16 cellular contexts compared by ENCODE assay signal in the genomic region with DNA sequence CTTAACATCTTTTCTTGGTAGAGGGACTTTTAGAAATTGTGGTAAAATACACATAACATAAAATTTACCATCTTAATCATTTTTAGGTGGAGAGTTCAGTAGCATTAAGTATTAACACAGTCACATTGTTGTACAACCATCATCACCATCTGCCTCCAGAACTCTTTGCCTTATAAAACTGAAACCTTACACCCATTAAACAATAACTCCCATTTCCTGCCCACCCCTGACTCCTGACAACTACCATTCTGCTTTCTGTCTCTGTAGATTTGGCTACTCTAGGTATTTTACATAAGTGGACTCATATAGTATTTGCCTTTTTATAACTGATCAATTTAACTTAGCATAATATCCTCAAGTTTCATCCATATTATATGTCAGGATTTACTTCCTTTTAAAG.
DNase-seq lines count a peak whose midpoint lies in the region; ATAC-seq and TF ChIP-seq lines count a peak whose summit lies in the region.
"Had no signal": no experiment of that assay in that cellular context is flagged by ENCODE, and none has a peak within 500 bp of the region (broad histone marks: within the 10 kb centered on the region; RNA-seq: fewer than 3 reads in every experiment).

No MANE protein-coding gene starts in this region.

- no peaks in the 10 kb centered on the region for H3K36me3 Mint-ChIP-seq in CD8-positive, alpha-beta memory T cell
- H3K36me3 Mint-ChIP-seq: activated CD8-positive, alpha-beta memory T cell treated with anti-CD3 and anti-CD28 coated beads, Interleukin-2, amount 10 ng/mL, durations not matched to agents 7 days and 5 days had no signal

- peak overlapping the region; percentile 26 for H3K4me2 ChIP-seq in Loucy (ENCODE audit: low read depth, low read length, poor library complexity, severe bottlenecking)

- intact Hi-C loops in gastrocnemius medialis (cut with DNase I; ENCODE audit: low total_unique reads): no loop called here
- intact Hi-C loops in tibial artery (cut with DNase I; ENCODE audit: low total_unique reads): no loop called here

- H2AFZ ChIP-seq in Loucy (ENCODE audit: low read length): no peak overlapping the region

- in situ Hi-C loops in gastrocnemius medialis (cut with MboI; ENCODE audit: low sequenced_read_pairs in 4 of 4): loop anchor here (5.0 to 10.0 kb wide), 2 partner anchors 52 to 54 kb away; no protein-coding TSS in a partner anchor

- no peaks in the 10 kb centered on the region for H3K9me3 Mint-ChIP-seq in CD8-positive, alpha-beta memory T cell
- H3K9me3 Mint-ChIP-seq: activated B cell treated with CpG ODN at 0.5 μM for 24 hours; activated naive CD4-positive, alpha-beta T cell treated with anti-CD3 and anti-CD28 coated beads for 36 hours had no signal

- H3K27ac ChIP-seq in gastrocnemius medialis (peak overlapping the region; percentile 20 to 61 (median 46)), tibial artery (peak overlapping the region in 1 of 2 donors; percentile 2)
- H3K27ac ChIP-seq in CD8-positive, alpha-beta memory T cell (ENCODE audit: low read depth, low read length): no peak overlapping the region
- H3K27ac ChIP-seq: body of pancreas, C4-2B, ovary had no signal

- no peak for DNase-seq in gastrocnemius medialis
- DNase-seq in tibial artery: no peak
- DNase-seq in CD8-positive, alpha-beta memory T cell: no peak
- DNase-seq: activated B cell treated with CpG ODN at 0.5 μM for 24 hours; activated CD8-positive, alpha-beta memory T cell treated with anti-CD3 and anti-CD28 coated beads, Interleukin-2, amount 10 ng/mL, durations not matched to agents 7 days and 5 days; activated naive CD4-positive, alpha-beta T cell treated with anti-CD3 and anti-CD28 coated beads for 36 hours; body of pancreas; NCI-H1694 treated with DMSO at 0.1 percent for 48 hours; ovary; small intestine; stimulated activated naive CD4-positive, alpha-beta T cell treated with Interleukin-2 at 50 U/mL for 16 hours had no signal

- H3K4me3 Mint-ChIP-seq in CD8-positive, alpha-beta memory T cell: no peak overlapping the region
- H3K4me3 Mint-ChIP-seq: activated B cell treated with CpG ODN at 0.5 μM for 24 hours; activated CD8-positive, alpha-beta memory T cell treated with anti-CD3 and anti-CD28 coated beads, Interleukin-2, amount 10 ng/mL, durations not matched to agents 7 days and 5 days; activated naive CD4-positive, alpha-beta T cell treated with anti-CD3 and anti-CD28 coated beads for 36 hours had no signal

- peaks cover 78% of the 10 kb centered on the region for H3K4me1 ChIP-seq in Loucy (ENCODE audit: insufficient read depth, low read length, poor library complexity, severe bottlenecking)
- H3K4me1 ChIP-seq in gastrocnemius medialis: peaks cover 52 to 53% of the 10 kb centered on the region in 2 donors
- peaks cover 0 to 49% (median 25%) of the 10 kb centered on the region in 4 donors for H3K4me1 ChIP-seq in tibial artery
- peaks cover 7% of the 10 kb centered on the region for H3K4me1 ChIP-seq in CD8-positive, alpha-beta memory T cell (ENCODE audit: insufficient read depth, low read length)

- CTCF ChIA-PET in CD8-positive, alpha-beta memory T cell (lab: Charles Lee): interaction anchor here (1.0 kb wide), 1 partner anchor 94 kb away, joined by 3 read pairs; no protein-coding TSS in a partner anchor

- H3K27ac Mint-ChIP-seq in CD8-positive, alpha-beta memory T cell: no peak overlapping the region
- H3K27ac Mint-ChIP-seq: activated B cell treated with CpG ODN at 0.5 μM for 24 hours; activated CD8-positive, alpha-beta memory T cell treated with anti-CD3 and anti-CD28 coated beads, Interleukin-2, amount 10 ng/mL, durations not matched to agents 7 days and 5 days; activated naive CD4-positive, alpha-beta T cell treated with anti-CD3 and anti-CD28 coated beads for 36 hours had no signal

- no peaks in the 10 kb centered on the region for H3K27me3 ChIP-seq in Loucy (ENCODE audit: insufficient read depth, low read length, poor library complexity, severe bottlenecking)
- no peaks in the 10 kb centered on the region for H3K27me3 ChIP-seq in gastrocnemius medialis
- H3K27me3 ChIP-seq in tibial artery: no peaks in the 10 kb centered on the region
- H3K27me3 ChIP-seq in CD8-positive, alpha-beta memory T cell (ENCODE audit: insufficient read depth, low read length, poor library complexity, severe bottlenecking): no peaks in the 10 kb centered on the region
- H3K27me3 ChIP-seq: body of pancreas, ovary had no signal

- H3K4me3 ChIP-seq in Loucy (ENCODE audit: low read length, poor library complexity, severe bottlenecking) (peak overlapping the region; percentile 12), gastrocnemius medialis (no peak overlapping the region), tibial artery (no peak overlapping the region)
- H3K4me3 ChIP-seq in CD8-positive, alpha-beta memory T cell (ENCODE audit: low read length): no peak overlapping the region
- H3K4me3 ChIP-seq: body of pancreas, ovary had no signal

- H4K20me1 ChIP-seq in Loucy (ENCODE audit: insufficient read depth, low read length, poor library complexity, severe bottlenecking): no peaks in the 10 kb centered on the region

- ATAC-seq in GM18907 (IDR thresholded peaks at IDR 0.05; ENCODE audit: unreplicated experiment) (peak; percentile 72), GM21825 (IDR thresholded peaks at IDR 0.05; ENCODE audit: unreplicated experiment) (peak; percentile 46), gastrocnemius medialis (no peak), GM21367 (IDR thresholded peaks at IDR 0.05; ENCODE audit: unreplicated experiment) (no peak)
- ATAC-seq: activated CD8-positive, alpha-beta memory T cell treated with anti-CD3 and anti-CD28 coated beads, Interleukin-2, amount 10 ng/mL, durations not matched to agents 7 days and 5 days; body of pancreas had no signal

- peaks cover 16 to 22% (median 18%) of the 10 kb centered on the region in 3 donors for H3K4me1 Mint-ChIP-seq in CD8-positive, alpha-beta memory T cell

- no peak for TF ChIP-seq POLR2A in gastrocnemius medialis (IDR thresholded peaks at IDR 0.05)

- TF ChIP-seq CTCF in Loucy (conservative IDR thresholded peaks at IDR 0.05; ENCODE audit: low read length) (no peak), gastrocnemius medialis (IDR thresholded peaks at IDR 0.05 in 4 of 5, conservative IDR thresholded peaks at IDR 0.05 in 1 of 5) (no peak), tibial artery (IDR thresholded peaks at IDR 0.05) (no peak)

- H3K36me3 ChIP-seq in Loucy (ENCODE audit: insufficient read depth, low read length) (no peaks in the 10 kb centered on the region), gastrocnemius medialis (no peaks in the 10 kb centered on the region), tibial artery (no peaks in the 10 kb centered on the region)
- no peaks in the 10 kb centered on the region for H3K36me3 ChIP-seq in CD8-positive, alpha-beta memory T cell (ENCODE audit: insufficient read depth, low read length)
- H3K36me3 ChIP-seq: ovary had no signal

- no peaks in the 10 kb centered on the region for H3K9me3 ChIP-seq in Loucy (ENCODE audit: insufficient read depth, low read depth, low read length)
- H3K9me3 ChIP-seq in gastrocnemius medialis: no peaks in the 10 kb centered on the region
- no peaks in the 10 kb centered on the region for H3K9me3 ChIP-seq in tibial artery
- no peaks in the 10 kb centered on the region for H3K9me3 ChIP-seq in CD8-positive, alpha-beta memory T cell (ENCODE audit: low read length)
- H3K9me3 ChIP-seq: body of pancreas, ovary had no signal

- no peaks in the 10 kb centered on the region for H3K27me3 Mint-ChIP-seq in CD8-positive, alpha-beta memory T cell
- H3K27me3 Mint-ChIP-seq: activated B cell treated with CpG ODN at 0.5 μM for 24 hours; activated CD8-positive, alpha-beta memory T cell treated with anti-CD3 and anti-CD28 coated beads, Interleukin-2, amount 10 ng/mL, durations not matched to agents 7 days and 5 days had no signal

- no peaks in the 10 kb centered on the region for H3K9me2 ChIP-seq in Loucy (replicated peaks; ENCODE audit: low read depth, low read length)

- no peaks in the 10 kb centered on the region for H3K79me2 ChIP-seq in Loucy (ENCODE audit: insufficient read depth, low read length)

- POLR2A ChIA-PET in CD8-positive, alpha-beta memory T cell (lab: Charles Lee): no interaction called here

- no peaks in the 10 kb centered on the region for H3F3A ChIP-seq in Loucy (ENCODE audit: low read depth)

- H3K9ac ChIP-seq in Loucy (ENCODE audit: low read depth, low read length, poor library complexity, severe bottlenecking): peak overlapping the region; percentile 10

Comparison
In these comparisons a context has a peak if more than half of its experiments do, and no peak if none do; other contexts are left out.
1. ATAC-seq: peak in GM18907 (single experiment) and GM21825 (single experiment); none in gastrocnemius medialis (0 of 2) and GM21367 (single experiment).